ENCODE assay signal across 13 cellular contexts in genomic region chr1:3470650-3471355, GRCh38. TPM values are rescaled to one million over a fixed set of nuclear protein-coding genes. Genes with fewer than 3 reads are reported as not detected.
A peak's percentile ranks its signal among the peaks of the same experiment; 100 is the strongest.
DNase-seq lines count a peak whose midpoint lies in the region; ATAC-seq and TF ChIP-seq lines count a peak whose summit lies in the region.
"Had no signal": no experiment of that assay in that cellular context is flagged by ENCODE, and none has a peak within 500 bp of the region (broad histone marks: within the 10 kb centered on the region; RNA-seq: fewer than 3 reads in every experiment).

No MANE protein-coding gene starts in this region.

- intact Hi-C loops in A673 (cut with micrococcal nuclease; ENCODE audit: unreplicated experiment) = no loop called here
- intact Hi-C loops in colonic mucosa (cut with DNase I) = no loop called here

- in situ Hi-C loops in GM13977 (cut with MboI; ENCODE audit: low pct_unique_long_range_greater_than_20kb, low sequenced_read_pairs, unreplicated experiment) = no loop called here

- H3K4me1 ChIP-seq in A673 (ENCODE audit: insufficient read depth, low read length, poor library complexity, severe bottlenecking) = peaks cover 37% of the 10 kb centered on the region
- peaks cover 21% of the 10 kb centered on the region for H3K4me1 ChIP-seq in NT2/D1 (ENCODE audit: insufficient read depth, insufficient read length)
- peaks cover 7% of the 10 kb centered on the region for H3K4me1 ChIP-seq in cardiac muscle cell (ENCODE audit: low read depth)
- no peaks in the 10 kb centered on the region for H3K4me1 ChIP-seq in colonic mucosa

- H3K27ac Mint-ChIP-seq in nephron progenitor cell = peak overlapping the region; percentile 90
- H3K27ac Mint-ChIP-seq: naive thymus-derived CD8-positive, alpha-beta T cell had no signal

- H3K9me3 ChIP-seq in A673 (ENCODE audit: low read depth, low read length, poor library complexity, severe bottlenecking) = no peaks in the 10 kb centered on the region
- no peaks in the 10 kb centered on the region for H3K9me3 ChIP-seq in NT2/D1 (ENCODE audit: insufficient read depth, low read length)
- H3K9me3 ChIP-seq in cardiac muscle cell (ENCODE audit: low read depth) = no peaks in the 10 kb centered on the region
- H3K9me3 ChIP-seq in colonic mucosa = no peaks in the 10 kb centered on the region

- no peak for ATAC-seq in omental fat pad (ENCODE audit: low FRiP score)
- ATAC-seq: naive thymus-derived CD8-positive, alpha-beta T cell had no signal

- no TSS peak for BruUV-seq in A673 (replicated peaks; lab: Mats Ljungman, UMichigan)

- H3K9ac ChIP-seq in NT2/D1 (ENCODE audit: insufficient read length, low read depth) (peak overlapping the region; percentile 51), colonic mucosa (ENCODE audit: low read depth in 2 of 2, low read length in 2 of 2) (no peak overlapping the region)

- peaks cover 33% of the 10 kb centered on the region for H3K4me1 Mint-ChIP-seq in nephron progenitor cell

- CTCF ChIA-PET in A673 (lab: Charles Lee) = interaction anchor here (0.7 to 3.2 kb wide), 3 partner anchors 18 to 148 kb away, joined by 5 to 27 read pairs (median 5); no protein-coding TSS in a partner anchor

- no peaks in the 10 kb centered on the region for H3K27me3 ChIP-seq in A673 (replicated peaks; ENCODE audit: insufficient read depth, low read depth, low read length, poor library complexity)
- no peaks in the 10 kb centered on the region for H3K27me3 ChIP-seq in NT2/D1 (ENCODE audit: insufficient read depth, insufficient read length)
- no peaks in the 10 kb centered on the region for H3K27me3 ChIP-seq in cardiac muscle cell
- H3K27me3 ChIP-seq in colonic mucosa = no peaks in the 10 kb centered on the region

- DNase-seq in A673 (ENCODE audit: low spot score) (no peak), NT2/D1 (ENCODE audit: low read depth, low spot score) (no peak), cardiac muscle cell (ENCODE audit: low read depth in 1 of 2, low spot score in 1 of 2) (no peak), nephron progenitor cell (no peak), colonic mucosa (no peak), GM13977 (ENCODE audit: low spot score) (no peak), RPMI8226 (no peak), omental fat pad (ENCODE audit: low spot score) (no peak)
- DNase-seq: activated T-cell treated with anti-CD3 and anti-CD28 coated beads, Interleukin-2, amount 50 U/mL, for 1 hour; cerebellar nuclear complex; NCI-H1436; stimulated activated naive CD4-positive, alpha-beta T cell treated with Interleukin-2 at 50 U/mL for 16 hours had no signal

- peak overlapping the region; percentile 52 for H3K4me3 Mint-ChIP-seq in nephron progenitor cell
- H3K4me3 Mint-ChIP-seq: naive thymus-derived CD8-positive, alpha-beta T cell had no signal

- peaks cover 6% of the 10 kb centered on the region for H3K27me3 Mint-ChIP-seq in nephron progenitor cell (ENCODE audit: low read depth, poor library complexity)

- TF ChIP-seq CTCF in A673 (conservative IDR thresholded peaks at IDR 0.05; ENCODE audit: low read depth, low read length) = no peak
- no peak for TF ChIP-seq CTCF in cardiac muscle cell (IDR thresholded peaks at IDR 0.05; ENCODE audit: low read depth, low read length)
- no peak for TF ChIP-seq CTCF in nephron progenitor cell (IDR thresholded peaks at IDR 0.05)
- TF ChIP-seq CTCF in colonic mucosa (IDR thresholded peaks at IDR 0.05) = no peak
- TF ChIP-seq CTCF in GM13977 (IDR thresholded peaks at IDR 0.05; ENCODE audit: extremely low read depth, insufficient read depth, missing control alignments) = no peak
- TF ChIP-seq CTCF in omental fat pad (IDR thresholded peaks at IDR 0.05) = no peak

- H3K4me3 ChIP-seq in A673 (ENCODE audit: low read depth, low read length, poor library complexity, severe bottlenecking) (no peak overlapping the region), NT2/D1 (ENCODE audit: insufficient read length, low read depth) (no peak overlapping the region), cardiac muscle cell (no peak overlapping the region), colonic mucosa (no peak overlapping the region)

- POLR2A ChIA-PET in A673 (lab: Charles Lee; ENCODE audit: low non-redundant PET) = no interaction called here

- H3K27ac ChIP-seq in A673 (ENCODE audit: low read depth, low read length, poor library complexity, severe bottlenecking) (peak overlapping the region; percentile 80), cardiac muscle cell (peak overlapping the region; percentile 75), colonic mucosa (no peak overlapping the region)

- no peaks in the 10 kb centered on the region for H3K9me3 Mint-ChIP-seq in nephron progenitor cell
- H3K9me3 Mint-ChIP-seq: naive thymus-derived CD8-positive, alpha-beta T cell had no signal

- H3K36me3 Mint-ChIP-seq in nephron progenitor cell (ENCODE audit: low read depth) = peaks cover 5% of the 10 kb centered on the region
- H3K36me3 Mint-ChIP-seq: naive thymus-derived CD8-positive, alpha-beta T cell had no signal

- H3K36me3 ChIP-seq in A673 (ENCODE audit: insufficient read depth, low read length, poor library complexity, severe bottlenecking) (no peaks in the 10 kb centered on the region), NT2/D1 (ENCODE audit: insufficient read depth, insufficient read length, low read length) (peaks cover 12% of the 10 kb centered on the region), cardiac muscle cell (no peaks in the 10 kb centered on the region), colonic mucosa (no peaks in the 10 kb centered on the region)

RNA-seq across cellular contexts. Expression of gene ARHGEF16, which starts 16.3 kb away (rescaled TPM):
- total RNA-seq in A673 (2021) (8.9 and 11.2 TPM in 2 replicates), cardiac muscle cell (7.2 and 11.8 TPM in 2 replicates), colonic mucosa (10 to 100 TPM; 77.3 to 90.2 TPM), omental fat pad (1 to 10 TPM in 3 of 4 donors, under 1 TPM in 1; 0.36 to 3.2 (median 1.9) TPM)
- 5.8 and 6.0 TPM in 2 replicates for polyA plus RNA-seq in cardiac muscle cell
- total RNA-seq: naive thymus-derived CD8-positive, alpha-beta T cell had no signal
- polyA plus RNA-seq: naive thymus-derived CD8-positive, alpha-beta T cell had no signal
